Comparison of ENCODE assay signal across 18 cellular contexts in the genomic region with DNA sequence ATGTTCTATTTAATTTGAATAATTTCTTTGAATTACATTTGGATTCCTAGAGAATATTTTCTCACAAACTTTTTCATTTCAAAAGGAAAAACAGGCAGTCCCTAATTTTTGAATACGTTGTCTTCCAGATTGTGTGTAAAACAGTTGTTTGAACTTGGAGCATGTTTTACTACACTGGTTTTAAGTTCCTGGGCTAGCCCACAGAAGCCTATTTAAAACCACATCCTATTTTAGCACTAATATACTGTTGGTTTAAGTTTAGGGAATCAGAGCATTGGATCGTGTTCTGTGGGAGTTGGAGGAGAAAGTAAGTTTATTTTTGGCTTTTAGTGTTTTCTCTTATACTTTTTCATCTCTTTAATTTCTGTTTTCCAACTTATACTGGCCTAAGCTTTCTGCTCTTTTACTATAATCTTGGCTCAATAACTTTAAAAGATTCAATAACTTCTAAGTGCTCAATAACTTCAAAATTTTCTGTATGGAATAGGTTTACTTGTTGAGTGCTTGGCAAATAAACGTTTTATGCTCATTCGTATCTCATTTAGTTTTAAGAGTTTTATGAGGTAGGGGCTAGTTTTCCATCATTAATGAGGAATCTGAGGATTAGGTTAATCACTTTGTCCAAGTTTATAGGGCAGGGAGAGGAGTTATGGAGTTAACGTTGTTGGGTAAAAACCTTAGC. TPM values are rescaled to one million over a fixed set of nuclear protein-coding genes. Genes with fewer than 3 reads are reported as not detected.
DNase-seq lines count a peak whose midpoint lies in the region; ATAC-seq lines count a peak whose summit lies in the region.
"Had no signal": no experiment of that assay in that cellular context is flagged by ENCODE, and none has a peak within 500 bp of the region (broad histone marks: within the 10 kb centered on the region; RNA-seq: fewer than 3 reads in every experiment).

No MANE protein-coding gene starts in this region.

- peak overlapping the region; percentile 52 for H3K4me3 Mint-ChIP-seq in activated naive CD4-positive, alpha-beta T cell treated with anti-CD3 and anti-CD28 coated beads, Interleukin-2, amount 50 U/mL, for 24 hours
- no peak overlapping the region for H3K4me3 Mint-ChIP-seq in activated naive CD4-positive, alpha-beta T cell treated with anti-CD3 and anti-CD28 coated beads for 36 hours
- no peak overlapping the region for H3K4me3 Mint-ChIP-seq in memory B cell
- H3K4me3 Mint-ChIP-seq: HFFc6 had no signal

- no peak for DNase-seq in activated naive CD4-positive, alpha-beta T cell treated with anti-CD3 and anti-CD28 coated beads for 36 hours
- DNase-seq in MV-4-11 (lab: John Stamatoyannopoulos, UW) (peak; percentile 41), memory B cell (ENCODE audit: low spot score in 2 of 2) (no peak), head of caudate nucleus (no peak), DMS153 (lab: John Stamatoyannopoulos, UW) (no peak), NCI-H510A (lab: John Stamatoyannopoulos, UW) (no peak)
- DNase-seq: C1 segment of cervical spinal cord, GOT3, HFFc6, KG1, NCI-H1417, NCI-H187 treated with DMSO at 0.1 percent for 48 hours, NCI-H2171, NCI-H446 treated with DMSO at 0.1 percent for 48 hours, PC-3, SJCRH30 had no signal

- peaks cover 82% of the 10 kb centered on the region for H3K4me1 Mint-ChIP-seq in activated naive CD4-positive, alpha-beta T cell treated with anti-CD3 and anti-CD28 coated beads, Interleukin-2, amount 50 U/mL, for 24 hours
- H3K4me1 Mint-ChIP-seq in activated naive CD4-positive, alpha-beta T cell treated with anti-CD3 and anti-CD28 coated beads for 36 hours (ENCODE audit: low read depth): peaks cover 54% of the 10 kb centered on the region
- H3K4me1 Mint-ChIP-seq in memory B cell: peaks cover 49% of the 10 kb centered on the region

- H3K27ac Mint-ChIP-seq in activated naive CD4-positive, alpha-beta T cell treated with anti-CD3 and anti-CD28 coated beads, Interleukin-2, amount 50 U/mL, for 24 hours: no peak overlapping the region
- H3K27ac Mint-ChIP-seq in activated naive CD4-positive, alpha-beta T cell treated with anti-CD3 and anti-CD28 coated beads for 36 hours: no peak overlapping the region
- H3K27ac Mint-ChIP-seq in memory B cell: peak overlapping the region; percentile 2
- H3K27ac Mint-ChIP-seq: HFFc6 had no signal

- CTCF ChIA-PET in activated naive CD4-positive, alpha-beta T cell treated with anti-CD3 and anti-CD28 coated beads for 36 hours (lab: Charles Lee): interaction anchor here (0.7 kb wide), 1 partner anchor 104 kb away, joined by 4 read pairs; no protein-coding TSS in a partner anchor

- intact Hi-C loops in activated naive CD4-positive, alpha-beta T cell treated with anti-CD3 and anti-CD28 coated beads for 36 hours (cut with micrococcal nuclease): no loop called here
- intact Hi-C loops in head of caudate nucleus (cut with DNase I): no loop called here

- ATAC-seq in memory B cell (ENCODE audit: low read depth) (no peak), HG02852 (IDR thresholded peaks at IDR 0.05; ENCODE audit: unreplicated experiment) (no peak)
- ATAC-seq: PC-3 had no signal

- H3K9me3 Mint-ChIP-seq in activated naive CD4-positive, alpha-beta T cell treated with anti-CD3 and anti-CD28 coated beads, Interleukin-2, amount 50 U/mL, for 24 hours: no peaks in the 10 kb centered on the region
- no peaks in the 10 kb centered on the region for H3K9me3 Mint-ChIP-seq in activated naive CD4-positive, alpha-beta T cell treated with anti-CD3 and anti-CD28 coated beads for 36 hours
- no peaks in the 10 kb centered on the region for H3K9me3 Mint-ChIP-seq in memory B cell
- H3K9me3 Mint-ChIP-seq: HFFc6 had no signal

- H3K27me3 Mint-ChIP-seq in activated naive CD4-positive, alpha-beta T cell treated with anti-CD3 and anti-CD28 coated beads, Interleukin-2, amount 50 U/mL, for 24 hours: no peaks in the 10 kb centered on the region
- no peaks in the 10 kb centered on the region for H3K27me3 Mint-ChIP-seq in activated naive CD4-positive, alpha-beta T cell treated with anti-CD3 and anti-CD28 coated beads for 36 hours (ENCODE audit: low read depth)
- no peaks in the 10 kb centered on the region for H3K27me3 Mint-ChIP-seq in memory B cell

- H3K36me3 Mint-ChIP-seq in activated naive CD4-positive, alpha-beta T cell treated with anti-CD3 and anti-CD28 coated beads, Interleukin-2, amount 50 U/mL, for 24 hours: peaks cover 14% of the 10 kb centered on the region
- H3K36me3 Mint-ChIP-seq in activated naive CD4-positive, alpha-beta T cell treated with anti-CD3 and anti-CD28 coated beads for 36 hours (ENCODE audit: low read depth): peaks cover 8% of the 10 kb centered on the region
- peaks cover 4% of the 10 kb centered on the region for H3K36me3 Mint-ChIP-seq in memory B cell

RNA-seq across cellular contexts. Expression of a gene that starts 14.9 kb away (rescaled TPM):
- total RNA-seq in activated naive CD4-positive, alpha-beta T cell treated with anti-CD3 and anti-CD28 coated beads for 36 hours: 10 to 100 TPM; 16.5 to 17.5 TPM
